Comparison of ENCODE assay signal across 18 cellular contexts in the genomic region with DNA sequence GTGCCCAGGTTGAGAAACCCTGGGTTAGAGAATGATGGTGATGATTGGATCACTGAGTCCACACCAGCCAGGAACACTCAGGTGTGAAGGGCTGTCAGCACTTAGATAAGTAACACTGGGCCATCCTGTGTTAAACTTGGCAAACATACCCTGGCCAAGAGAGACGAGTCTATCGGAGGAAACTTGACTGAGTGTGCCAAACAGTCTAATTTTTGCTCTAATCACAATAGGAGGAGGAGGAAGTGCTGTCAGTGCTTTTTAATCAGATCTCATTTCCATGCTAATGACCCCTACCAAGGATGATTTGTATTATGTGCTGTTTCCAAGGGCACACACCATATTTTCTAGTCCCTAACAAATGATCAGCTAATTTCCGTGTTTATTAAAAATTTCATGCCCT.
"Had no signal": no experiment of that assay in that cellular context is flagged by ENCODE, and none has a peak within 500 bp of the region (broad histone marks: within the 10 kb centered on the region; RNA-seq: fewer than 3 reads in every experiment).

No MANE protein-coding gene starts in this region.

- H3K4me1 Mint-ChIP-seq: activated CD8-positive, alpha-beta memory T cell treated with anti-CD3 and anti-CD28 coated beads, Interleukin-2, amount 10 ng/mL, durations not matched to agents 7 days and 5 days; neural crest cell had no signal

- ATAC-seq: activated CD8-positive, alpha-beta memory T cell treated with anti-CD3 and anti-CD28 coated beads, Interleukin-2, amount 10 ng/mL, durations not matched to agents 7 days and 5 days; effector memory CD8-positive, alpha-beta T cell; left colon; stimulated activated naive CD8-positive, alpha-beta T cell treated with anti-CD3 and anti-CD28 coated beads, Interleukin-15, Interleukin-2, amounts not matched to agents 100 U/mL and 50 U/mL, for 24 hours had no signal

- H3K27ac Mint-ChIP-seq: activated B cell treated with CpG ODN at 0.5 μM for 24 hours; activated CD4-positive, alpha-beta memory T cell treated with anti-CD3 and anti-CD28 coated beads for 36 hours; activated CD8-positive, alpha-beta memory T cell treated with anti-CD3 and anti-CD28 coated beads, Interleukin-2, amount 10 ng/mL, durations not matched to agents 7 days and 5 days; activated naive CD8-positive, alpha-beta T cell; effector memory CD8-positive, alpha-beta T cell; memory B cell; progenitor cell of endocrine pancreas; T-helper 2 cell treated with Interferon-gamma antibody and Interleukin-4, amounts not matched to agents 5 μg/mL and 100 μg/mL, for 36 hours had no signal

- H3K9me3 ChIP-seq: tibial nerve, uterus had no signal

- H3K27me3 Mint-ChIP-seq: activated B cell treated with CpG ODN at 0.5 μM for 24 hours; activated CD4-positive, alpha-beta memory T cell treated with anti-CD3 and anti-CD28 coated beads for 36 hours; memory B cell had no signal

- H3K4me1 ChIP-seq: tibial nerve, uterus had no signal

- H3K4me3 ChIP-seq: skin epidermis, tibial nerve, uterus had no signal

- H3K36me3 ChIP-seq: tibial nerve, uterus had no signal

- H3K27me3 ChIP-seq: tibial nerve, uterus had no signal

- H3K27ac ChIP-seq: skin epidermis, tibial nerve, uterus had no signal

- H3K9me3 Mint-ChIP-seq: activated B cell treated with CpG ODN at 0.5 μM for 24 hours; activated CD4-positive, alpha-beta memory T cell treated with anti-CD3 and anti-CD28 coated beads for 36 hours; effector memory CD8-positive, alpha-beta T cell; memory B cell; neural crest cell; T-helper 2 cell treated with Interferon-gamma antibody and Interleukin-4, amounts not matched to agents 5 μg/mL and 100 μg/mL, for 36 hours had no signal

- DNase-seq: activated B cell treated with CpG ODN at 0.5 μM for 24 hours; activated CD4-positive, alpha-beta memory T cell treated with anti-CD3 and anti-CD28 coated beads for 36 hours; activated CD4-positive, alpha-beta T cell treated with anti-CD3 and anti-CD28 coated beads for 4 hours; activated CD8-positive, alpha-beta memory T cell treated with anti-CD3 and anti-CD28 coated beads, Interleukin-2, amount 10 ng/mL, durations not matched to agents 7 days and 5 days; effector memory CD8-positive, alpha-beta T cell; foreskin fibroblast; hippocampal formation; left colon; naive B cell; stimulated activated naive CD8-positive, alpha-beta T cell treated with anti-CD3 and anti-CD28 coated beads, Interleukin-15, Interleukin-2, amounts not matched to agents 100 U/mL and 50 U/mL, for 24 hours; uterus had no signal

- H3K4me3 Mint-ChIP-seq: activated B cell treated with CpG ODN at 0.5 μM for 24 hours; activated CD4-positive, alpha-beta memory T cell treated with anti-CD3 and anti-CD28 coated beads for 36 hours; activated CD8-positive, alpha-beta memory T cell treated with anti-CD3 and anti-CD28 coated beads, Interleukin-2, amount 10 ng/mL, durations not matched to agents 7 days and 5 days; activated naive CD8-positive, alpha-beta T cell; effector memory CD8-positive, alpha-beta T cell; memory B cell; neural crest cell; T-helper 2 cell treated with Interferon-gamma antibody and Interleukin-4, amounts not matched to agents 5 μg/mL and 100 μg/mL, for 36 hours had no signal
